9 cellular contexts compared by ENCODE assay signal in genomic region chr5:6158974-6159863, GRCh38.
DNase-seq lines count a peak whose midpoint lies in the region; ATAC-seq and TF ChIP-seq lines count a peak whose summit lies in the region.
"Had no signal": no experiment of that assay in that cellular context is flagged by ENCODE, and none has a peak within 500 bp of the region (broad histone marks: within the 10 kb centered on the region; RNA-seq: fewer than 3 reads in every experiment).

No MANE protein-coding gene starts in this region.

- H3K9me3 Mint-ChIP-seq in neural crest cell, result no peaks in the 10 kb centered on the region

- H3K36me3 Mint-ChIP-seq in neural crest cell (ENCODE audit: low read depth), result no peaks in the 10 kb centered on the region

- H3K4me1 ChIP-seq in tibial artery, result no peaks in the 10 kb centered on the region

- no peaks in the 10 kb centered on the region for H3K9me3 ChIP-seq in tibial artery

- TF ChIP-seq CTCF in choroid plexus epithelial cell (conservative IDR thresholded peaks at IDR 0.05; ENCODE audit: low read depth, low read length) (no peak), neural crest cell (conservative IDR thresholded peaks at IDR 0.05) (no peak), GM10266 (IDR thresholded peaks at IDR 0.05; ENCODE audit: control insufficient read depth, insufficient read depth, low read depth, missing control alignments) (no peak), tibial artery (IDR thresholded peaks at IDR 0.05) (no peak)

- intact Hi-C loops in tibial artery (cut with DNase I; ENCODE audit: low total_unique reads), result no loop called here

- H3K27me3 Mint-ChIP-seq in neural crest cell (ENCODE audit: low read depth), result peaks cover 9% of the 10 kb centered on the region

- no peak overlapping the region for H3K4me3 Mint-ChIP-seq in neural crest cell

- H3K4me3 ChIP-seq in choroid plexus epithelial cell (ENCODE audit: low read depth, low read length) (peak overlapping the region; percentile 0), tibial artery (no peak overlapping the region)

- no peaks in the 10 kb centered on the region for H3K36me3 ChIP-seq in tibial artery

- peaks cover 21% of the 10 kb centered on the region for H3K4me1 Mint-ChIP-seq in neural crest cell

- peak overlapping the region; percentile 94 for H3K27ac Mint-ChIP-seq in neural crest cell (ENCODE audit: unreplicated experiment)

- ATAC-seq in HG02798 (IDR thresholded peaks at IDR 0.05; ENCODE audit: poor library complexity, unreplicated experiment), result no peak

- H3K27ac ChIP-seq in tibial artery, result no peak overlapping the region

- no peaks in the 10 kb centered on the region for H3K27me3 ChIP-seq in tibial artery

- DNase-seq in GM03348 (ENCODE audit: low spot score), result peak; percentile 50
- peak; percentile 71 for DNase-seq in NCI-H460 (ENCODE audit: extremely low read depth, low read depth)
- DNase-seq in choroid plexus epithelial cell (ENCODE audit: low read depth), result peak; percentile 94
- DNase-seq in neural crest cell (ENCODE audit: low read depth, low spot score), result no peak
- no peak for DNase-seq in GM10266 (ENCODE audit: extremely low spot score)
- DNase-seq in SK-N-DZ (ENCODE audit: low spot score), result no peak
- no peak for DNase-seq in tibial artery
- DNase-seq: occipital lobe had no signal

Comparison
In these comparisons a context has a peak if more than half of its experiments do, and no peak if none do; other contexts are left out.
1. DNase-seq: peak in GM03348 (single experiment), NCI-H460 (single experiment) and choroid plexus epithelial cell (single experiment); none in neural crest cell (single experiment), GM10266 (single experiment), SK-N-DZ (single experiment) and tibial artery (0 of 2).